Comparison of ENCODE assay signal across 27 cellular contexts in genomic region chr12:95240556-95240955, GRCh38. TPM values are rescaled to one million over a fixed set of nuclear protein-coding genes. Genes with fewer than 3 reads are reported as not detected.
DNase-seq lines count a peak whose midpoint lies in the region; ATAC-seq, FAIRE-seq and TF ChIP-seq lines count a peak whose summit lies in the region.
"Had no signal": no experiment of that assay in that cellular context is flagged by ENCODE, and none has a peak within 500 bp of the region (broad histone marks: within the 10 kb centered on the region; RNA-seq: fewer than 3 reads in every experiment).

No MANE protein-coding gene starts in this region.

- H2AFZ ChIP-seq in SK-N-SH (ENCODE audit: low read depth) = no peak overlapping the region

- H4K20me1 ChIP-seq in SK-N-SH (ENCODE audit: insufficient read depth) = peaks cover 15% of the 10 kb centered on the region

- H3K9me3 ChIP-seq in A549 (no peaks in the 10 kb centered on the region), SK-N-MC (ENCODE audit: low read depth, low read length) (no peaks in the 10 kb centered on the region), SK-N-SH (no peaks in the 10 kb centered on the region)

- H3K79me2 ChIP-seq in SK-N-SH (ENCODE audit: insufficient read depth) = peaks cover 93% of the 10 kb centered on the region

- intact Hi-C loops in left cardiac atrium (cut with DNase I) = no loop called here

- TF ChIP-seq EP300 in A549 (IDR thresholded peaks at IDR 0.05) = no peak
- TF ChIP-seq EP300 in SK-N-SH (IDR thresholded peaks at IDR 0.05; ENCODE audit: borderline replicate concordance in 1 of 2, low read depth in 1 of 2, low read length in 1 of 2) = no peak

- H3K4me3 ChIP-seq in A549 = no peak overlapping the region
- peak overlapping the region; percentile 4; the same call in 1 of the 2 replicates for H3K4me3 ChIP-seq in SK-N-MC
- H3K4me3 ChIP-seq in SK-N-SH (ENCODE audit: low read depth in 2 of 2, low read length in 1 of 2) = no peak overlapping the region

- CTCF ChIA-PET in A549 (lab: Yijun Ruan, JAX) = no interaction called here
- CTCF ChIA-PET in SK-N-SH (lab: Yijun Ruan, JAX) = no interaction called here

- TF ChIP-seq CTCF in A549 (IDR thresholded peaks at IDR 0.05) (no peak), GM10266 (IDR thresholded peaks at IDR 0.05; ENCODE audit: control insufficient read depth, insufficient read depth, low read depth, missing control alignments) (no peak), SK-N-SH (IDR thresholded peaks at IDR 0.05) (no peak)

- POLR2A ChIA-PET in A549 (lab: Yijun Ruan, JAX) (no interaction called here), SK-N-SH (lab: Yijun Ruan, JAX) (interaction anchor here (0.7 kb wide), 1 partner anchor 23 kb away, joined by 3 read pairs; the partner anchor contains the start of genes FGD6 and VEZT)

- H3K36me3 ChIP-seq in SK-N-MC (ENCODE audit: insufficient read depth, low read length) = peaks cover 36% of the 10 kb centered on the region
- peaks cover 5 to 48% of the 10 kb centered on the region in 2 experiments for H3K36me3 ChIP-seq in SK-N-SH (replicated peaks in 1 of 2; ENCODE audit: control insufficient read depth in 1 of 2, insufficient read depth in 2 of 2, low read length in 1 of 2)

- no peaks in the 10 kb centered on the region for H3K27me3 ChIP-seq in SK-N-SH (ENCODE audit: insufficient read depth)

- H3K4me1 ChIP-seq in A549 (peaks cover 67% of the 10 kb centered on the region), SK-N-SH (ENCODE audit: control insufficient read depth in 1 of 2, insufficient read depth in 2 of 2, low read depth in 1 of 2, low read length in 1 of 2) (no peaks in the 10 kb centered on the region; a peak in 1 of 4 replicates)

- ATAC-seq in A549 (no peak), left cardiac atrium (no peak)
- ATAC-seq: PC-3 had no signal

- no peak overlapping the region for H3K9ac ChIP-seq in SK-N-MC (ENCODE audit: insufficient read length)
- H3K9ac ChIP-seq in SK-N-SH = no peak overlapping the region

- WGBS in A549 (ENCODE audit: missing lambda C conversion rate) = 89% methylated on average over 2 of the region's 2 CpGs
- WGBS in SK-N-SH (ENCODE audit: low lambda C conversion rate) = 91% methylated on average over 2 of the region's 2 CpGs

- no peaks in the 10 kb centered on the region for H3K9me2 ChIP-seq in SK-N-SH

- H3K27ac ChIP-seq in A549 = no peak overlapping the region
- peak overlapping the region; percentile 77 for H3K27ac ChIP-seq in SK-N-MC
- H3K27ac ChIP-seq in SK-N-SH (ENCODE audit: low read depth in 2 of 2, low read length in 1 of 2) = no peak overlapping the region

- no peak for DNase-seq in A549 (ENCODE audit: low read depth in 1 of 2, low spot score in 1 of 2)
- peak; percentile 39 for DNase-seq in GM10266 (ENCODE audit: extremely low spot score)
- no peak for DNase-seq in SK-N-MC (ENCODE audit: low read depth, low spot score)
- DNase-seq in fibroblast of gingiva (ENCODE audit: low read depth) = peak; percentile 19
- DNase-seq in GDM1 (lab: John Stamatoyannopoulos, UW) = no peak
- DNase-seq in left cardiac atrium = no peak
- DNase-seq in nucleus accumbens (lab: John Stamatoyannopoulos, UW) = no peak
- DNase-seq in SK-N-SH = no peak
- DNase-seq: C1 segment of cervical spinal cord; CD8-positive, alpha-beta memory T cell; DMS 273 treated with DMSO at 0.1 percent for 48 hours; DMS79; EL; GF-D8; KBM-7; MV-4-11; NCI-H1105; NCI-H1436 treated with DMSO at 0.1 percent for 48 hours; NCI-H187 treated with DMSO at 0.1 percent for 48 hours; NCI-H2107; NCI-H446 treated with DMSO at 0.1 percent for 48 hours; NCI-H526; NCI-H82; NK-92 treated with Interleukin-12 subunit alpha and Interleukin-12 subunit beta, amount 100 ng/mL, for 24 hours; PC-3 had no signal

- no peak for TF ChIP-seq RAD21 in A549 (conservative IDR thresholded peaks at IDR 0.05 in 1 of 2, IDR thresholded peaks at IDR 0.05 in 1 of 2)
- TF ChIP-seq RAD21 in SK-N-SH (IDR thresholded peaks at IDR 0.05; ENCODE audit: low read length) = no peak

- no peak for TF ChIP-seq POLR2A in A549 (IDR thresholded peaks at IDR 0.05; ENCODE audit: low read length)

- peaks cover 5% of the 10 kb centered on the region for H3F3A ChIP-seq in SK-N-SH (replicated peaks; ENCODE audit: insufficient read depth)

- H3K4me2 ChIP-seq in A549 (no peak overlapping the region), SK-N-SH (no peak overlapping the region)

- FAIRE-seq in A549 (lab: Jason Lieb, UNC) = no peak
- FAIRE-seq: A204.1, H54 had no signal

TF ChIP-seq in A549, 52 proteins besides CTCF, POLR2A, EP300 and RAD21:
- no peak for TF ChIP-seq HOXB13 (CRISPR knock-in tag; IDR thresholded peaks at IDR 0.05; ENCODE audit: low read depth)
- no peak for TF ChIP-seq POLR2AphosphoS2 (conservative IDR thresholded peaks at IDR 0.05; ENCODE audit: low read length)
- no peak for TF ChIP-seq TFCP2L1 (CRISPR knock-in tag; IDR thresholded peaks at IDR 0.05)
- no peak for TF ChIP-seq ELK1 (IDR thresholded peaks at IDR 0.05; ENCODE audit: low read depth, low read length)
- peak; percentile 49; the same call in 1 of the 2 replicates for TF ChIP-seq NFE2L2 (conservative IDR thresholded peaks at IDR 0.05; ENCODE audit: low read length)

TF ChIP-seq in SK-N-SH, 30 proteins besides CTCF, POLR2A, EP300 and RAD21:
- no peak for TF ChIP-seq CHD2 (IDR thresholded peaks at IDR 0.05; ENCODE audit: low read length, partially characterized antibody)
TF ChIP-seq in SK-N-SH: peak in this region for 0.

RNA-seq across cellular contexts. Expression of gene VEZT, which starts 22.9 kb away (rescaled TPM):
- polyA plus RNA-seq in A549 (2011; rRNA removed) (256 and 259 TPM in 2 replicates), A549 (2017; fragmentation: RNase III; extraction: RNeasy Plus Mini Kit Qiagen cat#74134 plus additional on column Dnase treatment) (87.1 to 92.3 TPM (median 89.6 TPM) in 3 replicates), SK-N-SH (2012; rRNA removed) (41.2 and 55.0 TPM in 2 replicates)
- polyA plus RNA-seq in A549 (2012; cell fraction: cytosol; rRNA removed) = 45.9 and 52.6 TPM in 2 replicates
- polyA plus RNA-seq in A549 (2012; cell fraction: nucleus; rRNA removed) = 20.8 and 28.1 TPM in 2 replicates
- 184 and 235 TPM in 2 replicates for polyA minus RNA-seq in A549 (2011; rRNA and poly(A)+ RNA removed)
- 10 to 100 TPM; 53.2 to 60.0 TPM for total RNA-seq in left cardiac atrium
- 58.3 and 62.7 TPM in 2 replicates for polyA plus RNA-seq in SK-N-SH (2012; cell fraction: cytosol; rRNA removed)
- polyA plus RNA-seq in SK-N-SH (2012; cell fraction: nucleus; rRNA removed) = 20.6 and 53.6 TPM in 2 replicates

RNA-seq across cellular contexts. Expression of gene FGD6, which starts 23.3 kb away (rescaled TPM):
- polyA plus RNA-seq in A549 (2011; rRNA removed) (42.0 and 48.0 TPM in 2 replicates), A549 (2017; fragmentation: RNase III; extraction: RNeasy Plus Mini Kit Qiagen cat#74134 plus additional on column Dnase treatment) (15.5 to 17.6 TPM (median 16.5 TPM) in 3 replicates), SK-N-SH (2012; rRNA removed) (2.8 and 3.8 TPM in 2 replicates)
- polyA plus RNA-seq in A549 (2012; cell fraction: cytosol; rRNA removed) = 6.0 and 6.7 TPM in 2 replicates
- polyA plus RNA-seq in A549 (2012; cell fraction: nucleus; rRNA removed) = 10.5 and 17.1 TPM in 2 replicates
- polyA minus RNA-seq in A549 (2011; rRNA and poly(A)+ RNA removed) = 54.8 and 54.9 TPM in 2 replicates
- total RNA-seq in left cardiac atrium = 10 to 100 TPM; 16.2 to 16.3 TPM
- 2.4 and 2.7 TPM in 2 replicates for polyA plus RNA-seq in SK-N-SH (2012; cell fraction: cytosol; rRNA removed)
- polyA plus RNA-seq in SK-N-SH (2012; cell fraction: nucleus; rRNA removed) = 3.9 and 9.8 TPM in 2 replicates

Comparison
In these comparisons a context has a peak if more than half of its experiments do, and no peak if none do; other contexts are left out.
1. DNase-seq: peak in GM10266 (single experiment) and fibroblast of gingiva (single experiment); none in A549 (0 of 2), SK-N-MC (single experiment), GDM1 (single experiment), left cardiac atrium (single experiment), nucleus accumbens (0 of 56) and SK-N-SH (single experiment).